ENCODE assay signal across 19 cellular contexts in genomic region chr14:76305474-76305826, GRCh38.
"Had no signal": no experiment of that assay in that cellular context is flagged by ENCODE, and none has a peak within 500 bp of the region (broad histone marks: within the 10 kb centered on the region; RNA-seq: fewer than 3 reads in every experiment).

No MANE protein-coding gene starts in this region.

- H3K27me3 ChIP-seq: colonic mucosa, sigmoid colon, thyroid gland, upper lobe of left lung, uterus had no signal

- H3K9me3 ChIP-seq: colonic mucosa, sigmoid colon, suprapubic skin, thyroid gland, upper lobe of left lung, uterus had no signal

- H3K27ac ChIP-seq: colonic mucosa, sigmoid colon, skin epidermis, suprapubic skin, thyroid gland, upper lobe of left lung, uterus had no signal

- ATAC-seq: naive thymus-derived CD4-positive, alpha-beta T cell had no signal

- H3K4me3 ChIP-seq: colonic mucosa, sigmoid colon, skin epidermis, suprapubic skin, thyroid gland, upper lobe of left lung, uterus had no signal

- H3K36me3 Mint-ChIP-seq: naive thymus-derived CD4-positive, alpha-beta T cell had no signal

- H3K9me3 Mint-ChIP-seq: endodermal cell, nephron progenitor cell had no signal

- H3K4me3 Mint-ChIP-seq: endodermal cell; naive thymus-derived CD4-positive, alpha-beta T cell; nephron progenitor cell had no signal

- H3K36me3 ChIP-seq: colonic mucosa, sigmoid colon, suprapubic skin, thyroid gland, upper lobe of left lung, uterus had no signal

- H3K4me1 ChIP-seq: colonic mucosa, suprapubic skin, thyroid gland, upper lobe of left lung, uterus had no signal

- H3K27ac Mint-ChIP-seq: endodermal cell; naive thymus-derived CD4-positive, alpha-beta T cell; nephron progenitor cell had no signal

- DNase-seq: colonic mucosa; dermis blood vessel endothelial cell; effector CD4-positive, alpha-beta T cell; erythroblast; foreskin melanocyte; hippocampal formation; kidney glomerular epithelial cell; mammary epithelial cell; naive thymus-derived CD4-positive, alpha-beta T cell; nephron progenitor cell; sigmoid colon; stimulated activated naive CD4-positive, alpha-beta T cell treated with Interleukin-2 at 50 U/mL for 16 hours; thyroid gland; upper lobe of left lung; uterus had no signal

- FAIRE-seq: endothelial cell of umbilical vein had no signal
